Comparison of ENCODE assay signal across 20 cellular contexts in the genomic region with DNA sequence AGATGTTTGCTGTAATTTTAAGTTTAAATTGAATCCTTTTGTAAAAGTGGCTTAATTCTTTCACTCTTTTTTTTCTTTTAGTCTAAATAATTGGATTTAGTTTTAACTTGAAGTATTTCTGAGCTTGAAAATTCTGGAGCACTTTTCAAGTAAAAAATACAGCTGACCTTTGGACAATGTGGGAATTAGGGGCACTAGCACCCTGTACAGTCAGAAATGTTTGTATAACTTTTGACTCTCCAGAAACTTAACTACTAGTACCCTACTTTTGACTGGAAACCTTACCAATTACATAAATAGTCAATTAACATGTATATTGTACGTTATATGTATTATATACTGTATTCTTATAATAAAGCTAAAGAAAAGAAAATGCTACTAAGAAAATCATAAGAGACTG.
"Had no signal": no experiment of that assay in that cellular context is flagged by ENCODE, and none has a peak within 500 bp of the region (broad histone marks: within the 10 kb centered on the region; RNA-seq: fewer than 3 reads in every experiment).

No MANE protein-coding gene starts in this region.

- H3K27ac ChIP-seq: body of pancreas, epithelial cell of prostate, VCaP had no signal

- H3K36me3 Mint-ChIP-seq: natural killer cell treated with Interleukin-12 subunit alpha and Interleukin-12 subunit beta and Interleukin-15 and Interleukin-18, amount 100 ng/mL, for 72 hours had no signal

- ATAC-seq: activated CD8-positive, alpha-beta T cell treated with anti-CD3 and anti-CD28 coated beads, Interleukin-2, amount 10 ng/mL, durations not matched to agents 7 days and 5 days; body of pancreas; effector memory CD8-positive, alpha-beta T cell; natural killer cell treated with Interleukin-12 subunit alpha and Interleukin-12 subunit beta and Interleukin-15 and Interleukin-18, amount 100 ng/mL, for 72 hours; stimulated activated naive CD8-positive, alpha-beta T cell treated with anti-CD3 and anti-CD28 coated beads, Interleukin-15, amount 100 ng/mL, for 72 hours had no signal

- H3K4me3 Mint-ChIP-seq: activated CD8-positive, alpha-beta T cell treated with anti-CD3 and anti-CD28 coated beads, Interleukin-2, amount 10 ng/mL, durations not matched to agents 7 days and 5 days; central memory CD8-positive, alpha-beta T cell; dendritic cell treated with granulocyte-macrophage colony-stimulating factor and Interleukin-4, amounts not matched to agents 40 ng/mL and 50 ng/mL, for 4 days; effector memory CD8-positive, alpha-beta T cell; immature natural killer cell; natural killer cell treated with Interleukin-12 subunit alpha and Interleukin-12 subunit beta and Interleukin-15 and Interleukin-18, amount 100 ng/mL, for 72 hours; stimulated activated naive CD8-positive, alpha-beta T cell treated with anti-CD3 and anti-CD28 coated beads, Interleukin-15, amount 100 ng/mL, for 72 hours had no signal

- H3K9me3 Mint-ChIP-seq: central memory CD8-positive, alpha-beta T cell; dendritic cell treated with granulocyte-macrophage colony-stimulating factor and Interleukin-4, amounts not matched to agents 40 ng/mL and 50 ng/mL, for 4 days; effector memory CD8-positive, alpha-beta T cell; immature natural killer cell; natural killer cell treated with Interleukin-12 subunit alpha and Interleukin-12 subunit beta and Interleukin-15 and Interleukin-18, amount 100 ng/mL, for 72 hours; stimulated activated naive CD8-positive, alpha-beta T cell treated with anti-CD3 and anti-CD28 coated beads, Interleukin-15, amount 100 ng/mL, for 72 hours had no signal

- DNase-seq: activated CD4-positive, alpha-beta T cell treated with anti-CD3 and anti-CD28 coated beads for 4 hours; activated CD8-positive, alpha-beta memory T cell treated with anti-CD3 and anti-CD28 coated beads, Interleukin-2, amount 50 U/mL, for 48 hours; activated CD8-positive, alpha-beta T cell treated with anti-CD3 and anti-CD28 coated beads, Interleukin-2, amount 10 ng/mL, durations not matched to agents 7 days and 5 days; activated naive CD4-positive, alpha-beta T cell treated with anti-CD3 and anti-CD28 coated beads, Interleukin-2, amount 50 U/mL, for 16 hours; amniotic stem cell; body of pancreas; effector memory CD8-positive, alpha-beta T cell; immature natural killer cell; left cardiac atrium; mucosa of descending colon; occipital lobe; stimulated activated CD4-positive, alpha-beta T cell treated with anti-CD3 and anti-CD28 coated beads, Interleukin-4, amount 100 ng/mL, for 4 hours; stimulated activated naive CD8-positive, alpha-beta T cell treated with anti-CD3 and anti-CD28 coated beads, Interleukin-15, amount 100 ng/mL, for 72 hours; T-helper 1 cell; testis had no signal

- H3K9me3 ChIP-seq: body of pancreas, mucosa of descending colon, testis had no signal

- H3K27me3 ChIP-seq: body of pancreas, testis had no signal

- H3K27me3 Mint-ChIP-seq: central memory CD8-positive, alpha-beta T cell; dendritic cell treated with granulocyte-macrophage colony-stimulating factor and Interleukin-4, amounts not matched to agents 40 ng/mL and 50 ng/mL, for 4 days; effector memory CD8-positive, alpha-beta T cell; natural killer cell treated with Interleukin-12 subunit alpha and Interleukin-12 subunit beta and Interleukin-15 and Interleukin-18, amount 100 ng/mL, for 72 hours; stimulated activated naive CD8-positive, alpha-beta T cell treated with anti-CD3 and anti-CD28 coated beads, Interleukin-15, amount 100 ng/mL, for 72 hours had no signal

- H3K27ac Mint-ChIP-seq: activated CD8-positive, alpha-beta T cell treated with anti-CD3 and anti-CD28 coated beads, Interleukin-2, amount 10 ng/mL, durations not matched to agents 7 days and 5 days; dendritic cell treated with granulocyte-macrophage colony-stimulating factor and Interleukin-4, amounts not matched to agents 40 ng/mL and 50 ng/mL, for 4 days; effector memory CD8-positive, alpha-beta T cell; natural killer cell treated with Interleukin-12 subunit alpha and Interleukin-12 subunit beta and Interleukin-15 and Interleukin-18, amount 100 ng/mL, for 72 hours; stimulated activated naive CD8-positive, alpha-beta T cell treated with anti-CD3 and anti-CD28 coated beads, Interleukin-15, amount 100 ng/mL, for 72 hours had no signal

- H3K4me3 ChIP-seq: body of pancreas, mucosa of descending colon, testis had no signal
